In the genomic region with DNA sequence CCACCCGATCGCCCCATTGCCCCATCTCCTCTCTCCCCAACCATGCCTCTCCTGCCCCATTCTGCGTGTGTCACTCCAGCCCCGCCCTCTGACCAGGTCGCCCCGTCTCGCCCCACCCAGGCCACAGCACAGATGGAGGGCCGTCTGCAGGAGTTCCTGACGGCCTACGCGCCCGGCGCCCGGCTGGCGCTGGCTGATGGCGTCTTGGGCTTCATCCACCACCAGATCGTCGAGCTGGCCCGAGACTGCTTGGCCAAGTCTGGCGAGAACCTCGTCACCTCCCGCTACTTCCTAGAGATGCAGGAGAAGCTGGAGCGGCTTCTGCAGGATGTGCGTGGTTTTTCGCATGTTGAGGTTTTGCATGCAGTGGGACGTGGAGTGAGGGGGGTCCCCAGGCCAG, we compare ENCODE assay signal across 2 cellular contexts.
TF ChIP-seq lines count a peak whose summit lies in the region.

No MANE protein-coding gene starts in this region.

TF ChIP-seq in SK-N-SH, 30 proteins besides CTCF, POLR2A, EP300 and RAD21:
- TF ChIP-seq YY1 (IDR thresholded peaks at IDR 0.05; ENCODE audit: low read depth) (no peak), RXRA (IDR thresholded peaks at IDR 0.05; ENCODE audit: borderline replicate concordance, low read depth) (no peak)
TF ChIP-seq in SK-N-SH: peak in this region for 0.

TF ChIP-seq in SK-N-SH treated with all-trans-retinoic acid at 6 μM for 48 hours, 23 proteins besides CTCF, POLR2A, EP300 and RAD21:
- TF ChIP-seq CSDC2 (CRISPR knock-in tag; IDR thresholded peaks at IDR 0.05), result no peak
- TF ChIP-seq BACH2 (CRISPR knock-in tag; IDR thresholded peaks at IDR 0.05; ENCODE audit: borderline replicate concordance), result no peak
- TF ChIP-seq SNAI2 (CRISPR knock-in tag; IDR thresholded peaks at IDR 0.05), result no peak
- TF ChIP-seq ZNF70 (CRISPR knock-in tag; IDR thresholded peaks at IDR 0.05), result no peak
- no peak for TF ChIP-seq OSR1 (CRISPR knock-in tag; IDR thresholded peaks at IDR 0.05)
- TF ChIP-seq ESRRG (CRISPR knock-in tag; IDR thresholded peaks at IDR 0.05), result no peak
- no peak for TF ChIP-seq ZFP3 (CRISPR knock-in tag; IDR thresholded peaks at IDR 0.05)
- no peak for TF ChIP-seq PPARA (CRISPR knock-in tag; IDR thresholded peaks at IDR 0.05; ENCODE audit: borderline replicate concordance)
TF ChIP-seq in SK-N-SH treated with all-trans-retinoic acid at 6 μM for 48 hours: peak in this region for 0.
